Comparison of ENCODE assay signal across 8 cellular contexts in genomic region chr1:43512133-43512532, GRCh38.
"Had no signal": no experiment of that assay in that cellular context is flagged by ENCODE, and none has a peak within 500 bp of the region (broad histone marks: within the 10 kb centered on the region; RNA-seq: fewer than 3 reads in every experiment).

No MANE protein-coding gene starts in this region.

- FAIRE-seq: H1, H54, K562 had no signal

- H3K27ac ChIP-seq: HL-60 had no signal

- H2AFZ ChIP-seq: GM23338 had no signal

- ATAC-seq: GM23338, K562 had no signal

- H3K4me2 ChIP-seq: GM23338 had no signal

- H3K4me3 ChIP-seq: GM23338, K562 had no signal

- DNase-seq: H9, HCEC 1CT, IMR-90 had no signal
